Comparison of ENCODE assay signal across 20 cellular contexts in the genomic region with DNA sequence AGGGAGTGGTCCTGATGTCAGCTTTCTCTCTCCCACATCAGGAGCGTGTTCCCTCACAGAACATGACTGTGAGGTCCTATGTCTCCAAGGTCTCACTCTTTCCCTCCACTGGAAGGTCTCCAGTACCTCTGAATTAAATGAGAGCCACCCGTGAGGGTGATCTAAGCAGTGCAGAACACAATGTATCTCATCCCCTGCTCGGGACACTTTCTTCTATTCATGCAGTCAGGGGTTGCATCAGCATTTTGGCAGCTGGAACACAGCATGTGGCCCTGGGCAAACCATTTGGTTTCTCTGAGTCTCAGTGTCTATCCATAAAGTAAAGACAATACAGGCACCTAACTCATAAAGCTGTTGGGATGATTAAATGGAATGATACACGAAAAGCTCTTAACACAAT. TPM values are rescaled to one million over a fixed set of nuclear protein-coding genes. Genes with fewer than 3 reads are reported as not detected.
DNase-seq lines count a peak whose midpoint lies in the region; ATAC-seq, FAIRE-seq and TF ChIP-seq lines count a peak whose summit lies in the region.
"Had no signal": no experiment of that assay in that cellular context is flagged by ENCODE, and none has a peak within 500 bp of the region (broad histone marks: within the 10 kb centered on the region; RNA-seq: fewer than 3 reads in every experiment).

No MANE protein-coding gene starts in this region.

- H3K4ac ChIP-seq in mesenchymal stem cell (ENCODE audit: low read depth in 1 of 2, low read length in 2 of 2) = no peak overlapping the region

- H3K4me1 ChIP-seq in astrocyte (ENCODE audit: insufficient read depth, low read length) (peaks cover 15% of the 10 kb centered on the region), lower lobe of right lung (peaks cover 4% of the 10 kb centered on the region), esophagus muscularis mucosa (peaks cover 0 to 4% (median 0%) of the 10 kb centered on the region in 4 donors), mesenchymal stem cell (ENCODE audit: control insufficient read depth, insufficient read depth, low read depth, low read length) (no peaks in the 10 kb centered on the region)

- no peak overlapping the region for H3K18ac ChIP-seq in mesenchymal stem cell (ENCODE audit: low read depth in 1 of 2, low read length in 2 of 2)

- H3K27ac Mint-ChIP-seq in astrocyte (ENCODE audit: unreplicated experiment) = peak overlapping the region; percentile 35
- H3K27ac Mint-ChIP-seq: activated naive CD8-positive, alpha-beta T cell treated with anti-CD3 and anti-CD28 coated beads, Interleukin-2, amount 10 ng/mL, durations not matched to agents 7 days and 5 days; CD4-positive, alpha-beta T cell; nephron; progenitor cell of endocrine pancreas; stimulated activated memory B cell treated with anti-CD40 and anti-IgM and Interleukin-4, amounts not matched to agents 10 μg/mL and 1 μg/mL and 100 μg/mL, for 72 hours; T-helper 2 cell treated with Interferon-gamma antibody and Interleukin-4, amounts not matched to agents 5 μg/mL and 100 μg/mL, for 36 hours had no signal

- H2BK120ac ChIP-seq in mesenchymal stem cell (ENCODE audit: low read depth, low read length) = no peak overlapping the region

- H3K9me3 ChIP-seq in astrocyte (ENCODE audit: insufficient read depth, low read depth, low read length) = no peaks in the 10 kb centered on the region
- no peaks in the 10 kb centered on the region for H3K9me3 ChIP-seq in lower lobe of right lung
- H3K9me3 ChIP-seq in esophagus muscularis mucosa = no peaks in the 10 kb centered on the region
- H3K9me3 ChIP-seq in mesenchymal stem cell (ENCODE audit: control insufficient read depth, low read length) = no peaks in the 10 kb centered on the region

- H2BK15ac ChIP-seq in mesenchymal stem cell (ENCODE audit: low read depth, poor library complexity, severe bottlenecking) = no peak overlapping the region

- no peaks in the 10 kb centered on the region for H3K36me3 ChIP-seq in astrocyte (ENCODE audit: insufficient read depth, low read length)
- no peaks in the 10 kb centered on the region for H3K36me3 ChIP-seq in lower lobe of right lung
- H3K36me3 ChIP-seq in esophagus muscularis mucosa = no peaks in the 10 kb centered on the region
- H3K36me3 ChIP-seq in mesenchymal stem cell (ENCODE audit: control insufficient read depth in 1 of 2, insufficient read depth in 2 of 2, low read depth in 1 of 2, low read length in 2 of 2) = no peaks in the 10 kb centered on the region

- peaks cover 24% of the 10 kb centered on the region for H3K27me3 Mint-ChIP-seq in astrocyte (ENCODE audit: low read depth, unreplicated experiment)

- intact Hi-C loops in lower lobe of right lung (cut with DNase I) (no loop called here), esophagus muscularis mucosa (cut with DNase I) (no loop called here)

- peaks cover 27% of the 10 kb centered on the region for H3K4me1 Mint-ChIP-seq in astrocyte (ENCODE audit: low read depth, unreplicated experiment)
- H3K4me1 Mint-ChIP-seq: activated naive CD8-positive, alpha-beta T cell treated with anti-CD3 and anti-CD28 coated beads, Interleukin-2, amount 10 ng/mL, durations not matched to agents 7 days and 5 days; central memory CD8-positive, alpha-beta T cell; stimulated activated memory B cell treated with anti-CD40 and anti-IgM and Interleukin-4, amounts not matched to agents 10 μg/mL and 1 μg/mL and 100 μg/mL, for 72 hours had no signal

- H4K91ac ChIP-seq in mesenchymal stem cell (ENCODE audit: low read length) = no peak overlapping the region

- peaks cover 2% of the 10 kb centered on the region for H3K9me3 Mint-ChIP-seq in astrocyte (ENCODE audit: unreplicated experiment)
- H3K9me3 Mint-ChIP-seq: activated naive CD8-positive, alpha-beta T cell treated with anti-CD3 and anti-CD28 coated beads, Interleukin-2, amount 10 ng/mL, durations not matched to agents 7 days and 5 days; CD4-positive, alpha-beta T cell; central memory CD8-positive, alpha-beta T cell; nephron; stimulated activated memory B cell treated with anti-CD40 and anti-IgM and Interleukin-4, amounts not matched to agents 10 μg/mL and 1 μg/mL and 100 μg/mL, for 72 hours; T-helper 2 cell treated with Interferon-gamma antibody and Interleukin-4, amounts not matched to agents 5 μg/mL and 100 μg/mL, for 36 hours had no signal

- FAIRE-seq in astrocyte (lab: Jason Lieb, UNC) = no peak

- no peak overlapping the region for H3K27ac ChIP-seq in astrocyte (ENCODE audit: low read depth, low read length)
- no peak overlapping the region for H3K27ac ChIP-seq in lower lobe of right lung
- H3K27ac ChIP-seq in esophagus muscularis mucosa (replicated peaks in 1 of 4) = no peak overlapping the region
- H3K27ac ChIP-seq in mesenchymal stem cell (ENCODE audit: low read length, poor library complexity, severe bottlenecking) = no peak overlapping the region

- ATAC-seq in lower lobe of right lung (peak; percentile 40 to 58), GM21529 (IDR thresholded peaks at IDR 0.05; ENCODE audit: unreplicated experiment) (no peak)
- ATAC-seq: activated CD4-positive, CD25-positive, alpha-beta regulatory T cell treated with anti-CD3 and anti-CD28 coated beads, Interleukin-2, amount 50 U/mL, for 24 hours; stimulated activated memory B cell treated with anti-CD40 and anti-IgM and Interleukin-4, amounts not matched to agents 10 μg/mL and 1 μg/mL and 100 μg/mL, for 72 hours had no signal

- no peak overlapping the region for H3K4me3 ChIP-seq in astrocyte (ENCODE audit: insufficient read depth, low read depth, low read length)
- no peak overlapping the region for H3K4me3 ChIP-seq in lower lobe of right lung
- H3K4me3 ChIP-seq in esophagus muscularis mucosa = no peak overlapping the region
- no peak overlapping the region for H3K4me3 ChIP-seq in mesenchymal stem cell (ENCODE audit: insufficient read depth in 1 of 2, low read depth in 1 of 2, low read length in 2 of 2)

- no peaks in the 10 kb centered on the region for H3K79me1 ChIP-seq in mesenchymal stem cell (replicated peaks; ENCODE audit: low read length, poor library complexity, severe bottlenecking)

- DNase-seq in AG08395 (ENCODE audit: low spot score) = peak; percentile 35
- DNase-seq in astrocyte (ENCODE audit: low read depth) = no peak
- DNase-seq in fibroblast of the conjunctiva (ENCODE audit: low read depth) = peak; percentile 41
- no peak for DNase-seq in lower lobe of right lung
- no peak for DNase-seq in esophagus muscularis mucosa (ENCODE audit: extremely low spot score)
- no peak for DNase-seq in DMS153 (lab: John Stamatoyannopoulos, UW)
- no peak for DNase-seq in mesenchymal stem cell
- DNase-seq: activated naive CD8-positive, alpha-beta T cell treated with anti-CD3 and anti-CD28 coated beads, Interleukin-2, amount 10 ng/mL, durations not matched to agents 7 days and 5 days; CD4-positive, alpha-beta T cell; NCI-H1105; NCI-H2081 treated with DMSO at 0.1 percent for 48 hours; NCI-H524 treated with DMSO at 0.1 percent for 48 hours; trophoblast cell had no signal

- H2BK12ac ChIP-seq in mesenchymal stem cell (ENCODE audit: low read length in 2 of 2) = no peak overlapping the region

- no peak overlapping the region for H3K9ac ChIP-seq in astrocyte (ENCODE audit: low read length)
- H3K9ac ChIP-seq in mesenchymal stem cell (ENCODE audit: low read length) = no peak overlapping the region

- TF ChIP-seq CTCF in astrocyte (IDR thresholded peaks at IDR 0.05; ENCODE audit: insufficient read depth, low read depth, low read length) (no peak), lower lobe of right lung (IDR thresholded peaks at IDR 0.05) (no peak), esophagus muscularis mucosa (IDR thresholded peaks at IDR 0.05) (no peak)

- no peak for TF ChIP-seq POLR2A in esophagus muscularis mucosa (IDR thresholded peaks at IDR 0.05; ENCODE audit: low read depth)

- H3K36me3 Mint-ChIP-seq in astrocyte (ENCODE audit: low read depth, unreplicated experiment) = no peaks in the 10 kb centered on the region
- H3K36me3 Mint-ChIP-seq: activated naive CD8-positive, alpha-beta T cell treated with anti-CD3 and anti-CD28 coated beads, Interleukin-2, amount 10 ng/mL, durations not matched to agents 7 days and 5 days; stimulated activated memory B cell treated with anti-CD40 and anti-IgM and Interleukin-4, amounts not matched to agents 10 μg/mL and 1 μg/mL and 100 μg/mL, for 72 hours had no signal

- H3K14ac ChIP-seq in mesenchymal stem cell (ENCODE audit: low read length in 2 of 2) = no peak overlapping the region

- H2AK5ac ChIP-seq in mesenchymal stem cell (ENCODE audit: low read length, severe bottlenecking) = no peak overlapping the region

- H3K4me2 ChIP-seq in astrocyte (ENCODE audit: low read length) = no peak overlapping the region
- H3K4me2 ChIP-seq in mesenchymal stem cell (ENCODE audit: low read length, poor library complexity, severe bottlenecking) = no peak overlapping the region

- H2AFZ ChIP-seq in astrocyte (ENCODE audit: low read depth, low read length) = no peak overlapping the region
- H2AFZ ChIP-seq in mesenchymal stem cell (ENCODE audit: low read depth, low read length) = no peak overlapping the region

- no peaks in the 10 kb centered on the region for H3K79me2 ChIP-seq in astrocyte (ENCODE audit: insufficient read depth, low read length)

- H4K8ac ChIP-seq in mesenchymal stem cell (ENCODE audit: low read length) = no peak overlapping the region

- TF ChIP-seq EP300 in esophagus muscularis mucosa (IDR thresholded peaks at IDR 0.05) = no peak

- no peak overlapping the region for H2BK5ac ChIP-seq in mesenchymal stem cell (ENCODE audit: low read depth, low read length, poor library complexity, severe bottlenecking)

- H3K27me3 ChIP-seq in astrocyte (ENCODE audit: insufficient read depth, low read length) (no peaks in the 10 kb centered on the region), lower lobe of right lung (ENCODE audit: low read depth) (no peaks in the 10 kb centered on the region), esophagus muscularis mucosa (peaks cover 0 to 4% (median 0%) of the 10 kb centered on the region in 4 donors), mesenchymal stem cell (ENCODE audit: control insufficient read depth in 1 of 2, insufficient read depth in 1 of 2, low read length in 2 of 2) (no peaks in the 10 kb centered on the region)

- H3K23ac ChIP-seq in mesenchymal stem cell (ENCODE audit: low read length in 2 of 2) = no peak overlapping the region

- 67% methylated on average over 4 of the region's 4 CpGs for WGBS in esophagus muscularis mucosa
- 72% methylated on average over 3 of the region's 4 CpGs for WGBS in mesenchymal stem cell

- H3K4me3 Mint-ChIP-seq in astrocyte (ENCODE audit: unreplicated experiment) = no peak overlapping the region
- H3K4me3 Mint-ChIP-seq: activated naive CD8-positive, alpha-beta T cell treated with anti-CD3 and anti-CD28 coated beads, Interleukin-2, amount 10 ng/mL, durations not matched to agents 7 days and 5 days; CD4-positive, alpha-beta T cell; central memory CD8-positive, alpha-beta T cell; nephron; stimulated activated memory B cell treated with anti-CD40 and anti-IgM and Interleukin-4, amounts not matched to agents 10 μg/mL and 1 μg/mL and 100 μg/mL, for 72 hours; T-helper 2 cell treated with Interferon-gamma antibody and Interleukin-4, amounts not matched to agents 5 μg/mL and 100 μg/mL, for 36 hours had no signal

- no peaks in the 10 kb centered on the region for H4K20me1 ChIP-seq in astrocyte (ENCODE audit: insufficient read depth, low read length)

RNA-seq across cellular contexts. Expression of gene MAFB, which starts 34.2 kb away (rescaled TPM):
- total RNA-seq in astrocyte (2.9 TPM in 2 replicates), lower lobe of right lung (63.3 TPM), esophagus muscularis mucosa (10 to 100 TPM; 34.6 to 77.5 (median 37.3) TPM)
- 3.1 TPM for polyA plus RNA-seq in mesenchymal stem cell (2013, experiment 1 of 2)
- polyA plus RNA-seq in mesenchymal stem cell (2013, experiment 2 of 2) = 3.2 TPM

Comparison
In these comparisons a context has a peak if more than half of its experiments do, and no peak if none do; other contexts are left out.
1. DNase-seq: peak in AG08395 (single experiment) and fibroblast of the conjunctiva (single experiment); none in astrocyte (single experiment), lower lobe of right lung (single experiment), esophagus muscularis mucosa (single experiment), DMS153 (single experiment) and mesenchymal stem cell (single experiment).